8 cellular contexts compared by ENCODE assay signal in genomic region chr4:153151535-153152452, GRCh38. TPM values are rescaled to one million over a fixed set of nuclear protein-coding genes. Genes with fewer than 3 reads are reported as not detected.
DNase-seq lines count a peak whose midpoint lies in the region; ATAC-seq and TF ChIP-seq lines count a peak whose summit lies in the region.

No MANE protein-coding gene starts in this region.

- H3K4me1 Mint-ChIP-seq in effector memory CD8-positive, alpha-beta T cell (ENCODE audit: low read depth in 2 of 2), result peaks cover 21% of the 10 kb centered on the region in 2 donors

- H3K4me1 ChIP-seq in SK-N-SH (ENCODE audit: control insufficient read depth in 1 of 2, insufficient read depth in 2 of 2, low read depth in 1 of 2, low read length in 1 of 2) (peaks cover 0 to 30% of the 10 kb centered on the region in 2 experiments; a peak in 2 of 4 replicates), tibial artery (peaks cover 0 to 21% (median 13%) of the 10 kb centered on the region in 4 donors)

- H3K4me3 Mint-ChIP-seq in effector memory CD8-positive, alpha-beta T cell, result peak overlapping the region; percentile 85 to 88

- no peaks in the 10 kb centered on the region for H3K9me3 Mint-ChIP-seq in effector memory CD8-positive, alpha-beta T cell

- H3K9ac ChIP-seq in SK-N-SH, result no peak overlapping the region

- no peaks in the 10 kb centered on the region for H3K9me2 ChIP-seq in SK-N-SH

- no peak for TF ChIP-seq EP300 in SK-N-SH (IDR thresholded peaks at IDR 0.05; ENCODE audit: borderline replicate concordance in 1 of 2, low read depth in 1 of 2, low read length in 1 of 2)

- H3F3A ChIP-seq in SK-N-SH (replicated peaks; ENCODE audit: insufficient read depth), result peaks cover 13% of the 10 kb centered on the region

- H3K9me3 ChIP-seq in SK-N-SH (no peaks in the 10 kb centered on the region), tibial artery (no peaks in the 10 kb centered on the region)

- CTCF ChIA-PET in SK-N-SH (lab: Yijun Ruan, JAX), result interaction anchor here (0.6 to 1.7 kb wide), 8 partner anchors 9 to 598 kb away, joined by 3 to 8 read pairs (median 3); no protein-coding TSS in a partner anchor

- intact Hi-C loops in tibial artery (cut with DNase I; ENCODE audit: low total_unique reads), result no loop called here

- no peak for TF ChIP-seq RAD21 in SK-N-SH (IDR thresholded peaks at IDR 0.05; ENCODE audit: low read length)

- DNase-seq in SK-N-SH (peak; percentile 39), NAMALWA (ENCODE audit: low spot score) (peak; percentile 38), SK-N-DZ (ENCODE audit: low spot score) (peak; percentile 70), myocyte (ENCODE audit: low read depth) (peak; percentile 52), tibial artery (no peak), GM19240 (ENCODE audit: insufficient read length, low spot score) (no peak)
- no peak for DNase-seq in effector memory CD8-positive, alpha-beta T cell

- no peak overlapping the region for H3K4me2 ChIP-seq in SK-N-SH

- H3K79me2 ChIP-seq in SK-N-SH (ENCODE audit: insufficient read depth), result no peaks in the 10 kb centered on the region

- peaks cover 49 to 68% of the 10 kb centered on the region in 2 donors for H3K27me3 Mint-ChIP-seq in effector memory CD8-positive, alpha-beta T cell

- no peaks in the 10 kb centered on the region for H4K20me1 ChIP-seq in SK-N-SH (ENCODE audit: insufficient read depth)

- H3K4me3 ChIP-seq in SK-N-SH (ENCODE audit: low read depth in 2 of 2, low read length in 1 of 2), result no peak overlapping the region
- peak overlapping the region; percentile 57 to 60 for H3K4me3 ChIP-seq in tibial artery

- TF ChIP-seq CTCF in SK-N-SH (IDR thresholded peaks at IDR 0.05), result no peak
- TF ChIP-seq CTCF in tibial artery (IDR thresholded peaks at IDR 0.05), result no peak

- WGBS in SK-N-SH (ENCODE audit: low lambda C conversion rate), result 75% methylated on average over 31 of the region's 31 CpGs

- no peak overlapping the region for H3K27ac ChIP-seq in SK-N-SH (ENCODE audit: low read depth in 2 of 2, low read length in 1 of 2)
- H3K27ac ChIP-seq in tibial artery, result no peak overlapping the region

- H3K36me3 Mint-ChIP-seq in effector memory CD8-positive, alpha-beta T cell (ENCODE audit: insufficient read depth), result no peaks in the 10 kb centered on the region

- H3K36me3 ChIP-seq in SK-N-SH (replicated peaks in 1 of 2; ENCODE audit: control insufficient read depth in 1 of 2, insufficient read depth in 2 of 2, low read length in 1 of 2), result no peaks in the 10 kb centered on the region
- no peaks in the 10 kb centered on the region for H3K36me3 ChIP-seq in tibial artery

- H3K27ac Mint-ChIP-seq in effector memory CD8-positive, alpha-beta T cell, result peak overlapping the region in 1 of 2 donors; percentile 11

- no peaks in the 10 kb centered on the region for H3K27me3 ChIP-seq in SK-N-SH (ENCODE audit: insufficient read depth)
- H3K27me3 ChIP-seq in tibial artery, result no peaks in the 10 kb centered on the region

- no peak overlapping the region for H2AFZ ChIP-seq in SK-N-SH (ENCODE audit: low read depth)

- ATAC-seq in SK-N-SH treated with all-trans-retinoic acid at 6 μM for 48 hours, result no peak
- ATAC-seq in effector memory CD8-positive, alpha-beta T cell (replicated peaks), result no peak

- POLR2A ChIA-PET in SK-N-SH (lab: Yijun Ruan, JAX), result interaction anchor here (0.6 to 1.4 kb wide), 2 partner anchors 7 to 92 kb away, joined by 3 to 7 read pairs; no protein-coding TSS in a partner anchor

TF ChIP-seq in SK-N-SH, 30 proteins besides CTCF, POLR2A, EP300 and RAD21 (continues in another document):
- TF ChIP-seq YY1 (IDR thresholded peaks at IDR 0.05; ENCODE audit: low read depth), result no peak
- no peak for TF ChIP-seq SIN3A (IDR thresholded peaks at IDR 0.05; ENCODE audit: borderline replicate concordance, low read depth, low read length)
- TF ChIP-seq EZH2phosphoT487 (IDR thresholded peaks at IDR 0.05; ENCODE audit: borderline replicate concordance, low read depth), result no peak
- TF ChIP-seq ZBTB33 (IDR thresholded peaks at IDR 0.05; ENCODE audit: borderline replicate concordance, low read depth), result no peak
- no peak for TF ChIP-seq SMC3 (IDR thresholded peaks at IDR 0.05; ENCODE audit: low read depth, low read length)
- TF ChIP-seq PBX3 (IDR thresholded peaks at IDR 0.05), result no peak
- TF ChIP-seq NFIC (IDR thresholded peaks at IDR 0.05; ENCODE audit: borderline replicate concordance), result no peak
- TF ChIP-seq RCOR1 (IDR thresholded peaks at IDR 0.05; ENCODE audit: low read length), result no peak
- no peak for TF ChIP-seq NRF1 (IDR thresholded peaks at IDR 0.05; ENCODE audit: low read depth, low read length)
- TF ChIP-seq MXI1 (IDR thresholded peaks at IDR 0.05; ENCODE audit: low read depth, low read length), result no peak
- TF ChIP-seq ELF1 (IDR thresholded peaks at IDR 0.05), result no peak
- TF ChIP-seq TAF1 (IDR thresholded peaks at IDR 0.05; ENCODE audit: borderline replicate concordance, low read depth, low read length), result no peak

TF ChIP-seq in SK-N-SH treated with all-trans-retinoic acid at 6 μM for 48 hours, 23 proteins besides CTCF, POLR2A, EP300 and RAD21:
- TF ChIP-seq GLIS3 (CRISPR knock-in tag; IDR thresholded peaks at IDR 0.05) (no peak), TCF4 (CRISPR knock-in tag; IDR thresholded peaks at IDR 0.05; ENCODE audit: borderline replicate concordance) (no peak), ESRRG (CRISPR knock-in tag; IDR thresholded peaks at IDR 0.05) (no peak), ZNF8 (CRISPR knock-in tag; IDR thresholded peaks at IDR 0.05) (no peak), ZFP30 (CRISPR knock-in tag; IDR thresholded peaks at IDR 0.05) (no peak), ZNF565 (CRISPR knock-in tag; conservative IDR thresholded peaks at IDR 0.05; ENCODE audit: low read depth) (no peak), ISL1 (CRISPR knock-in tag; IDR thresholded peaks at IDR 0.05) (no peak), PPARA (CRISPR knock-in tag; IDR thresholded peaks at IDR 0.05; ENCODE audit: borderline replicate concordance) (no peak), OSR1 (CRISPR knock-in tag; IDR thresholded peaks at IDR 0.05) (no peak), ARNTL (CRISPR knock-in tag; IDR thresholded peaks at IDR 0.05; ENCODE audit: borderline replicate concordance, low read depth) (no peak), BACH2 (CRISPR knock-in tag; IDR thresholded peaks at IDR 0.05; ENCODE audit: borderline replicate concordance) (no peak), ZFP3 (CRISPR knock-in tag; IDR thresholded peaks at IDR 0.05) (no peak)

RNA-seq across cellular contexts. Expression of gene TRIM2, which starts 52.4 kb away (rescaled TPM):
- 16.4 and 21.2 TPM in 2 replicates for polyA plus RNA-seq in SK-N-SH (2012; rRNA removed)
- polyA plus RNA-seq in SK-N-SH (2012; cell fraction: cytosol; rRNA removed), result 13.7 and 16.3 TPM in 2 replicates
- 21.6 and 24.9 TPM in 2 replicates for polyA plus RNA-seq in SK-N-SH (2012; cell fraction: nucleus; rRNA removed)
- polyA plus RNA-seq in SK-N-DZ (2014; cell fraction: cytosol; rRNA removed), result 27.6 and 36.5 TPM in 2 replicates
- polyA plus RNA-seq in SK-N-DZ (2014; cell fraction: nucleus; rRNA removed), result 18.9 and 20.8 TPM in 2 replicates
- 8.0 and 8.3 TPM in 2 replicates for total RNA-seq in myocyte
- 2.8 TPM for polyA plus RNA-seq in myocyte (2012)

Comparison
In these comparisons a context has a peak if more than half of its experiments do, and no peak if none do; other contexts are left out.
1. DNase-seq: peak in SK-N-SH (single experiment), NAMALWA (single experiment), SK-N-DZ (single experiment) and myocyte (single experiment); none in effector memory CD8-positive, alpha-beta T cell (0 of 3), tibial artery (0 of 2) and GM19240 (single experiment).
2. H3K4me3 ChIP-seq: peak in tibial artery (2 of 2); none in SK-N-SH (0 of 2).